Comparison of ENCODE assay signal across 16 cellular contexts in the genomic region with DNA sequence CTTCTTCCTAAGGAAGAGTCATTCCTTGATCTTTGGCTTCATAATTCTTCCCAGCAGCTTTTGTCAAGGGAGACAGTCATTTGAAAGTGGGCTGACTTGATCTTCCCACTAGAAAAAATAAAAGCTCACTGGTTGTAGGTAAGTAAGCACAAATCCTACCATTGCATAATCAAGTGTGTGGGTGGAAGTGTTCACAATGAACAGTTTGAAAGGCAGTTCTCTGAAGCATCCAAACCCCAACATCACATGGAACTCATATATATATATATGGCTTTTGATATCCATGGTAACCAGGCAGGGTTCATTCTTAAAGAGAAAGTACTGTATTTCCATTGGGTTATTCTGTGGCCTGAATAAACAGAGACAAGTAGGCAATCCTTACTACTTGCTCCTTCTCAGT. TPM values are rescaled to one million over a fixed set of nuclear protein-coding genes. Genes with fewer than 3 reads are reported as not detected.
DNase-seq lines count a peak whose midpoint lies in the region; ATAC-seq and TF ChIP-seq lines count a peak whose summit lies in the region.
"Had no signal": no experiment of that assay in that cellular context is flagged by ENCODE, and none has a peak within 500 bp of the region (broad histone marks: within the 10 kb centered on the region; RNA-seq: fewer than 3 reads in every experiment).

No MANE protein-coding gene starts in this region.

- H3K4me3 ChIP-seq in choroid plexus epithelial cell (ENCODE audit: low read depth, low read length), result no peak overlapping the region
- H3K4me3 ChIP-seq: vagina had no signal

- no peaks in the 10 kb centered on the region for H3K27me3 Mint-ChIP-seq in naive B cell
- H3K27me3 Mint-ChIP-seq in type B pancreatic cell, result no peaks in the 10 kb centered on the region
- H3K27me3 Mint-ChIP-seq: progenitor cell of endocrine pancreas had no signal

- H3K27ac Mint-ChIP-seq in naive B cell (peak overlapping the region; percentile 69 to 93 (median 86)), type B pancreatic cell (no peak overlapping the region)
- H3K27ac Mint-ChIP-seq: progenitor cell of endocrine pancreas had no signal

- H3K9me3 Mint-ChIP-seq in naive B cell (no peaks in the 10 kb centered on the region), type B pancreatic cell (no peaks in the 10 kb centered on the region)
- H3K9me3 Mint-ChIP-seq: activated naive CD4-positive, alpha-beta T cell treated with anti-CD3 and anti-CD28 coated beads, Interleukin-2, amount 50 U/mL, for 72 hours had no signal

- no peak for TF ChIP-seq CTCF in choroid plexus epithelial cell (conservative IDR thresholded peaks at IDR 0.05; ENCODE audit: low read depth, low read length)
- no peak for TF ChIP-seq CTCF in type B pancreatic cell (conservative IDR thresholded peaks at IDR 0.05)

- peak overlapping the region in 7 of 8 donors; percentile 37 to 77 (median 57) for H3K4me3 Mint-ChIP-seq in naive B cell
- H3K4me3 Mint-ChIP-seq in type B pancreatic cell, result no peak overlapping the region

- ATAC-seq in naive B cell (ENCODE audit: low read depth in 2 of 2), result no peak
- no peak for ATAC-seq in HG03469 (IDR thresholded peaks at IDR 0.05; ENCODE audit: unreplicated experiment)
- ATAC-seq: SK-N-SH treated with all-trans-retinoic acid at 6 μM for 48 hours had no signal

- H3K4me1 Mint-ChIP-seq in naive B cell (peaks cover 52 to 89% (median 66%) of the 10 kb centered on the region in 3 donors), type B pancreatic cell (ENCODE audit: unreplicated experiment) (no peaks in the 10 kb centered on the region)

- H3K36me3 Mint-ChIP-seq in naive B cell (peaks cover 0 to 21% of the 10 kb centered on the region in 2 donors), type B pancreatic cell (peaks cover 32% of the 10 kb centered on the region)

- peak; percentile 82 for DNase-seq in CD1c-positive myeloid dendritic cell (ENCODE audit: extremely low spot score)
- DNase-seq in MV-4-11 (lab: John Stamatoyannopoulos, UW), result peak; percentile 80
- peak; percentile 87 for DNase-seq in choroid plexus epithelial cell (ENCODE audit: low read depth)
- no peak for DNase-seq in naive B cell
- no peak for DNase-seq in type B pancreatic cell (ENCODE audit: extremely low spot score, unreplicated experiment)
- no peak for DNase-seq in NCI-H524 (lab: John Stamatoyannopoulos, UW)
- DNase-seq in T-helper 1 cell, result no peak
- DNase-seq: activated CD4-positive, CD25-positive, alpha-beta regulatory T cell; C1 segment of cervical spinal cord; NCI-H187 treated with DMSO at 0.1 percent for 48 hours; stimulated activated CD4-positive, alpha-beta T cell treated with anti-CD3 and anti-CD28 coated beads, Interleukin-2, amount 100 ng/mL, for 24 hours had no signal

RNA-seq across cellular contexts. Expression of gene ARMH3, which starts 51.6 kb away (rescaled TPM):
- 10 to 100 TPM; 29.9 to 56.9 (median 46.8) TPM for polyA plus RNA-seq in naive B cell (ENCODE audit: low read depth in 6 of 6)
- 20.5 and 22.2 TPM in 2 replicates for total RNA-seq in type B pancreatic cell (ENCODE audit: low replicate concordance)

Comparison
In these comparisons a context has a peak if more than half of its experiments do, and no peak if none do; other contexts are left out.
1. DNase-seq: peak in CD1c-positive myeloid dendritic cell (single experiment), MV-4-11 (single experiment) and choroid plexus epithelial cell (single experiment); none in naive B cell (single experiment), type B pancreatic cell (single experiment), NCI-H524 (0 of 2) and T-helper 1 cell (0 of 5).